ENCODE assay signal across 1 cellular context in genomic region chr16:2205104-2205966, GRCh38.
TF ChIP-seq lines count a peak whose summit lies in the region.

A gene with protein sequence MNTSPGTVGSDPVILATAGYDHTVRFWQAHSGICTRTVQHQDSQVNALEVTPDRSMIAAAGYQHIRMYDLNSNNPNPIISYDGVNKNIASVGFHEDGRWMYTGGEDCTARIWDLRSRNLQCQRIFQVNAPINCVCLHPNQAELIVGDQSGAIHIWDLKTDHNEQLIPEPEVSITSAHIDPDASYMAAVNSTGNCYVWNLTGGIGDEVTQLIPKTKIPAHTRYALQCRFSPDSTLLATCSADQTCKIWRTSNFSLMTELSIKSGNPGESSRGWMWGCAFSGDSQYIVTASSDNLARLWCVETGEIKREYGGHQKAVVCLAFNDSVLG (plus strand): TSS chr16:2205454. CDS start chr16:2206086, 632 bp downstream.

TF ChIP-seq in GM12878, 131 proteins besides CTCF, POLR2A, EP300 and RAD21 (continued from another document):
- TF ChIP-seq, protein P1, sequence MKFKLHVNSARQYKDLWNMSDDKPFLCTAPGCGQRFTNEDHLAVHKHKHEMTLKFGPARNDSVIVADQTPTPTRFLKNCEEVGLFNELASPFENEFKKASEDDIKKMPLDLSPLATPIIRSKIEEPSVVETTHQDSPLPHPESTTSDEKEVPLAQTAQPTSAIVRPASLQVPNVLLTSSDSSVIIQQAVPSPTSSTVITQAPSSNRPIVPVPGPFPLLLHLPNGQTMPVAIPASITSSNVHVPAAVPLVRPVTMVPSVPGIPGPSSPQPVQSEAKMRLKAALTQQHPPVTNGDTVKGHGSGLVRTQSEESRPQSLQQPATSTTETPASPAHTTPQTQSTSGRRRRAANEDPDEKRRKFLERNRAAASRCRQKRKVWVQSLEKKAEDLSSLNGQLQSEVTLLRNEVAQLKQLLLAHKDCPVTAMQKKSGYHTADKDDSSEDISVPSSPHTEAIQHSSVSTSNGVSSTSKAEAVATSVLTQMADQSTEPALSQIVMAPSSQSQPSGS (IDR thresholded peaks at IDR 0.05; ENCODE audit: low read length): no peak
- peak; percentile 93 for TF ChIP-seq MYC (IDR thresholded peaks at IDR 0.05; ENCODE audit: insufficient read depth, insufficient read length, insufficient replicate concordance, low read length, severe bottlenecking)
- TF ChIP-seq JUNB (IDR thresholded peaks at IDR 0.05): no peak
- peak; percentile 100 for TF ChIP-seq MLLT1 (IDR thresholded peaks at IDR 0.05)
- TF ChIP-seq ZBTB33 (IDR thresholded peaks at IDR 0.05): no peak
- no peak for TF ChIP-seq KDM1A (IDR thresholded peaks at IDR 0.05; ENCODE audit: borderline replicate concordance)
- TF ChIP-seq MAX (IDR thresholded peaks at IDR 0.05; ENCODE audit: low read depth, low read length): peak; percentile 80
- no peak for TF ChIP-seq BMI1 (IDR thresholded peaks at IDR 0.05; ENCODE audit: borderline replicate concordance)
- TF ChIP-seq RBBP5 (conservative IDR thresholded peaks at IDR 0.05): no peak
- TF ChIP-seq, protein P2, sequence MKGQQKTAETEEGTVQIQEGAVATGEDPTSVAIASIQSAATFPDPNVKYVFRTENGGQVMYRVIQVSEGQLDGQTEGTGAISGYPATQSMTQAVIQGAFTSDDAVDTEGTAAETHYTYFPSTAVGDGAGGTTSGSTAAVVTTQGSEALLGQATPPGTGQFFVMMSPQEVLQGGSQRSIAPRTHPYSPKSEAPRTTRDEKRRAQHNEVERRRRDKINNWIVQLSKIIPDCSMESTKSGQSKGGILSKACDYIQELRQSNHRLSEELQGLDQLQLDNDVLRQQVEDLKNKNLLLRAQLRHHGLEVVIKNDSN (IDR thresholded peaks at IDR 0.05; ENCODE audit: borderline replicate concordance, extremely low read length, insufficient read depth, low read depth, low read length): peak; percentile 57
- peak; percentile 92 for TF ChIP-seq NR2C2 (IDR thresholded peaks at IDR 0.05; ENCODE audit: borderline replicate concordance, control insufficient read depth, insufficient read length, low read depth)
- TF ChIP-seq, protein P3, sequence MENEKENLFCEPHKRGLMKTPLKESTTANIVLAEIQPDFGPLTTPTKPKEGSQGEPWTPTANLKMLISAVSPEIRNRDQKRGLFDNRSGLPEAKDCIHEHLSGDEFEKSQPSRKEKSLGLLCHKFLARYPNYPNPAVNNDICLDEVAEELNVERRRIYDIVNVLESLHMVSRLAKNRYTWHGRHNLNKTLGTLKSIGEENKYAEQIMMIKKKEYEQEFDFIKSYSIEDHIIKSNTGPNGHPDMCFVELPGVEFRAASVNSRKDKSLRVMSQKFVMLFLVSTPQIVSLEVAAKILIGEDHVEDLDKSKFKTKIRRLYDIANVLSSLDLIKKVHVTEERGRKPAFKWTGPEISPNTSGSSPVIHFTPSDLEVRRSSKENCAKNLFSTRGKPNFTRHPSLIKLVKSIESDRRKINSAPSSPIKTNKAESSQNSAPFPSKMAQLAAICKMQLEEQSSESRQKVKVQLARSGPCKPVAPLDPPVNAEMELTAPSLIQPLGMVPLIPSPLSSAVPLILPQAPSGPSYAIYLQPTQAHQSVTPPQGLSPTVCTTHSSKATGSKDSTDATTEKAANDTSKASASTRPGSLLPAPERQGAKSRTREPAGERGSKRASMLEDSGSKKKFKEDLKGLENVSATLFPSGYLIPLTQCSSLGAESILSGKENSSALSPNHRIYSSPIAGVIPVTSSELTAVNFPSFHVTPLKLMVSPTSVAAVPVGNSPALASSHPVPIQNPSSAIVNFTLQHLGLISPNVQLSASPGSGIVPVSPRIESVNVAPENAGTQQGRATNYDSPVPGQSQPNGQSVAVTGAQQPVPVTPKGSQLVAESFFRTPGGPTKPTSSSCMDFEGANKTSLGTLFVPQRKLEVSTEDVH (IDR thresholded peaks at IDR 0.05; ENCODE audit: low read depth, partially characterized antibody): no peak
- peak; percentile 96 for TF ChIP-seq NRF1 (conservative IDR thresholded peaks at IDR 0.05; ENCODE audit: low read depth, low read length)
- peak; percentile 57 for TF ChIP-seq RUNX3 (IDR thresholded peaks at IDR 0.05; ENCODE audit: low read length)
- TF ChIP-seq MXI1 (IDR thresholded peaks at IDR 0.05; ENCODE audit: low read depth, low read length): peak; percentile 75
